In genomic region chr1:180188679-180189175, GRCh38 we compare ENCODE assay signal across 19 cellular contexts. TPM values are rescaled to one million over a fixed set of nuclear protein-coding genes. Genes with fewer than 3 reads are reported as not detected.
"Had no signal": no experiment of that assay in that cellular context is flagged by ENCODE, and none has a peak within 500 bp of the region (broad histone marks: within the 10 kb centered on the region; RNA-seq: fewer than 3 reads in every experiment).

No MANE protein-coding gene starts in this region.

- H3K4me3 ChIP-seq: ascending aorta, gastroesophageal sphincter, left ventricle myocardium inferior, thyroid gland had no signal

- H3K27me3 ChIP-seq: ascending aorta, gastroesophageal sphincter, thyroid gland had no signal

- H3K4me1 Mint-ChIP-seq: activated naive CD4-positive, alpha-beta T cell treated with anti-CD3 and anti-CD28 coated beads, Interleukin-2, amount 50 U/mL, for 24 hours had no signal

- H3K27ac ChIP-seq: ascending aorta, gastroesophageal sphincter, left ventricle myocardium inferior, thyroid gland had no signal

- H3K4me1 ChIP-seq: ascending aorta, gastroesophageal sphincter, thyroid gland had no signal

- DNase-seq: activated CD4-positive, alpha-beta T cell treated with anti-CD3 and anti-CD28 coated beads, Interleukin-2, amount 50 U/mL, for 1 hour; activated CD8-positive, alpha-beta memory T cell treated with anti-CD3 and anti-CD28 coated beads for 24 hours; activated CD8-positive, alpha-beta memory T cell treated with anti-CD3 and anti-CD28 coated beads, Interleukin-2, amount 50 U/mL, for 48 hours; activated effector memory CD4-positive, alpha-beta T cell treated with Interleukin-2 at 50 U/mL for 16 hours; cerebellar nuclear complex; effector CD4-positive, alpha-beta T cell; left ventricle myocardium inferior; stimulated activated CD4-positive, alpha-beta T cell treated with anti-CD3 and anti-CD28 coated beads, Interleukin-12 subunit alpha, Interleukin-12 subunit beta, amount 100 ng/mL, for 4 hours; stimulated activated CD4-positive, alpha-beta T cell treated with anti-CD3 and anti-CD28 coated beads, Interleukin-1b, Interleukin-23, amount 100 ng/mL, for 48 hours; stimulated activated naive CD4-positive, alpha-beta T cell treated with Interleukin-2 at 50 U/mL for 16 hours had no signal

- H3K4me3 Mint-ChIP-seq: activated naive CD4-positive, alpha-beta T cell treated with anti-CD3 and anti-CD28 coated beads, Interleukin-2, amount 50 U/mL, for 24 hours; neural crest cell had no signal

- H3K27ac Mint-ChIP-seq: activated naive CD4-positive, alpha-beta T cell treated with anti-CD3 and anti-CD28 coated beads, Interleukin-2, amount 50 U/mL, for 24 hours had no signal

- H3K9me3 Mint-ChIP-seq: activated naive CD4-positive, alpha-beta T cell treated with anti-CD3 and anti-CD28 coated beads, Interleukin-2, amount 50 U/mL, for 24 hours; immature natural killer cell; neural crest cell had no signal

- H3K9me3 ChIP-seq: ascending aorta, gastroesophageal sphincter, left ventricle myocardium inferior, thyroid gland had no signal

- H3K27me3 Mint-ChIP-seq: activated naive CD4-positive, alpha-beta T cell treated with anti-CD3 and anti-CD28 coated beads, Interleukin-2, amount 50 U/mL, for 24 hours; progenitor cell of endocrine pancreas had no signal

RNA-seq across cellular contexts. Expression of gene LHX4, which starts 41.3 kb away (rescaled TPM):
- total RNA-seq: ascending aorta, gastroesophageal sphincter, left ventricle myocardium inferior, mammary epithelial cell, thyroid gland, urinary bladder had no signal
- polyA plus RNA-seq: mammary epithelial cell had no signal
